Comparison of ENCODE assay signal across 26 cellular contexts in the genomic region with DNA sequence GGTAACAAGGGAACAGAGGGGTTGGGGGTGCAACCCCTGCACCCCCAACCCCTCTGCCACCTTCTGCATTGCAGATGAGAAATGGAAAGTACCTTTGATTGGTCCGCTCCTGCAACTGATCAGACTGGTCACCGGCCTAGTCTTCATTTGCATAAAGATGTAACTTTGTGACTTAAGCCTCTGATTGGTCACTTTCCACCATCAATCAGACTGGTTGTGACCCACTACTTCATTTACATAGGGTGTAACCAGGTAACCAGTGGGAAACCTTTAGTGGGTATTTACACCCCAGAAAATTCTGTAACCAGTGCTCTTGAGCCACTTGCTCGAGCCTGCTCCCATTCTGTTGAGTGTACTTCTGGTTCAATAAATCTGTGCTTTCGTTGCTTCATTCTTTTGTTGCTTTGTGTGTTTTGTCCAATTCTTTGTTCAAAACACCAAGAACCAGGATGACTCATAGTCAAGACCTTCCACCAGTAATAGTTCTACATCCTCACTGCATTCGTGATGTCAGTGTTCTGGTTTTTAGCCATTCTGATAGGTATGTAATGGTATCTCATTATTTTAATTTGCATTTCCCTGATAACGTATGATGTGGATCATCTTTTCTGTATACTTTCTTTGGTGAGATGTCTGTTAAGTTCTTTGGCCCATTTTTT. TPM values are rescaled to one million over a fixed set of nuclear protein-coding genes. Genes with fewer than 3 reads are reported as not detected.
DNase-seq lines count a peak whose midpoint lies in the region; ATAC-seq, FAIRE-seq and TF ChIP-seq lines count a peak whose summit lies in the region.
"Had no signal": no experiment of that assay in that cellular context is flagged by ENCODE, and none has a peak within 500 bp of the region (broad histone marks: within the 10 kb centered on the region; RNA-seq: fewer than 3 reads in every experiment).

No MANE protein-coding gene starts in this region.

- peaks cover 64% of the 10 kb centered on the region for H3K79me2 ChIP-seq in endothelial cell of umbilical vein (ENCODE audit: control insufficient read depth, insufficient read depth, low read length)

- H3K27ac ChIP-seq in endothelial cell of umbilical vein (ENCODE audit: insufficient read depth, low read depth, low read length) = no peak overlapping the region
- H3K27ac ChIP-seq: BLaER1, breast epithelium, coronary artery, neutrophil, psoas muscle, thoracic aorta, uterus had no signal

- FAIRE-seq in endothelial cell of umbilical vein (lab: Jason Lieb, UNC) = no peak
- FAIRE-seq: kidney had no signal

- TF ChIP-seq POLR2A in endothelial cell of umbilical vein (IDR thresholded peaks at IDR 0.05; ENCODE audit: low read depth, low read length) = no peak

- no peaks in the 10 kb centered on the region for H3K9me1 ChIP-seq in endothelial cell of umbilical vein (replicated peaks; ENCODE audit: control insufficient read depth, extremely low read depth, insufficient read depth, low read length)

- no peak overlapping the region for H3K4me3 ChIP-seq in endothelial cell of umbilical vein (replicated peaks in 1 of 3; ENCODE audit: insufficient read depth in 1 of 3, low read depth in 1 of 3, low read length in 3 of 3)
- H3K4me3 ChIP-seq: BLaER1, breast epithelium, coronary artery, lung, MG63, psoas muscle, thoracic aorta, uterus had no signal

- H3K27me3 ChIP-seq in endothelial cell of umbilical vein (ENCODE audit: control insufficient read depth in 2 of 2, insufficient read depth in 2 of 2, low read length in 2 of 2) = no peaks in the 10 kb centered on the region
- H3K27me3 ChIP-seq: BLaER1, breast epithelium, MG63, neutrophil, uterus had no signal

- POLR2A ChIA-PET in activated CD8-positive, alpha-beta T cell treated with anti-CD3 and anti-CD28 coated beads for 36 hours (lab: Charles Lee) = no interaction called here
- POLR2A ChIA-PET in activated CD8-positive, alpha-beta T cell treated with anti-CD3 and anti-CD28 coated beads, Interleukin-2, amount 10 ng/mL, durations not matched to agents 7 days and 5 days (lab: Charles Lee) = no interaction called here
- POLR2A ChIA-PET in endothelial cell of umbilical vein (lab: Charles Lee) = no interaction called here

- no peaks in the 10 kb centered on the region for H3K27me3 Mint-ChIP-seq in activated CD8-positive, alpha-beta T cell treated with anti-CD3 and anti-CD28 coated beads for 36 hours
- no peaks in the 10 kb centered on the region for H3K27me3 Mint-ChIP-seq in activated CD8-positive, alpha-beta T cell treated with anti-CD3 and anti-CD28 coated beads, Interleukin-2, amount 10 ng/mL, durations not matched to agents 7 days and 5 days (ENCODE audit: low read depth)
- H3K27me3 Mint-ChIP-seq: activated CD4-positive, alpha-beta T cell treated with anti-CD3 and anti-CD28 coated beads, Interleukin-2, amount 10 ng/mL, durations not matched to agents 24 days and 14 days; stimulated activated memory B cell treated with anti-CD40 and anti-IgM and Interleukin-4, amounts not matched to agents 10 μg/mL and 1 μg/mL and 100 μg/mL, for 72 hours had no signal

- H3K27ac Mint-ChIP-seq in activated CD8-positive, alpha-beta T cell treated with anti-CD3 and anti-CD28 coated beads for 36 hours = peak overlapping the region; percentile 14
- H3K27ac Mint-ChIP-seq in activated CD8-positive, alpha-beta T cell treated with anti-CD3 and anti-CD28 coated beads, Interleukin-2, amount 10 ng/mL, durations not matched to agents 7 days and 5 days = no peak overlapping the region
- H3K27ac Mint-ChIP-seq: activated CD4-positive, alpha-beta T cell treated with anti-CD3 and anti-CD28 coated beads, Interleukin-2, amount 10 ng/mL, durations not matched to agents 24 days and 14 days; stimulated activated memory B cell treated with anti-CD40 and anti-IgM and Interleukin-4, amounts not matched to agents 10 μg/mL and 1 μg/mL and 100 μg/mL, for 72 hours had no signal

- peak; percentile 41 for ATAC-seq in activated CD8-positive, alpha-beta T cell treated with anti-CD3 and anti-CD28 coated beads for 36 hours
- ATAC-seq in activated CD8-positive, alpha-beta T cell treated with anti-CD3 and anti-CD28 coated beads, Interleukin-2, amount 10 ng/mL, durations not matched to agents 7 days and 5 days = no peak
- ATAC-seq: psoas muscle; SK-N-SH treated with all-trans-retinoic acid at 6 μM for 48 hours; stimulated activated memory B cell treated with anti-CD40 and anti-IgM and Interleukin-4, amounts not matched to agents 10 μg/mL and 1 μg/mL and 100 μg/mL, for 72 hours had no signal

- no peak for DNase-seq in activated CD8-positive, alpha-beta T cell treated with anti-CD3 and anti-CD28 coated beads for 36 hours
- DNase-seq in activated CD8-positive, alpha-beta T cell treated with anti-CD3 and anti-CD28 coated beads, Interleukin-2, amount 10 ng/mL, durations not matched to agents 7 days and 5 days = no peak
- peak; percentile 14 for DNase-seq in M059J (ENCODE audit: low read depth)
- peak; percentile 50 for DNase-seq in endothelial cell of umbilical vein (ENCODE audit: low read depth, low spot score)
- DNase-seq in pulmonary artery endothelial cell (ENCODE audit: low read depth, low spot score) = peak; percentile 10
- no peak for DNase-seq in inferior parietal cortex (ENCODE audit: extremely low spot score)
- DNase-seq in stimulated activated CD4-positive, alpha-beta T cell treated with anti-CD3 and anti-CD28 coated beads, Interleukin-2, amount 100 ng/mL, for 24 hours = no peak
- no peak for DNase-seq in 8988T
- DNase-seq: activated CD4-positive, alpha-beta T cell treated with anti-CD3 and anti-CD28 coated beads, Interleukin-2, amount 10 ng/mL, durations not matched to agents 24 days and 14 days; Calu3; kidney; MG63; NCI-H1417 treated with DMSO at 0.1 percent for 48 hours; NCI-H446 treated with DMSO at 0.1 percent for 48 hours; psoas muscle; small intestine; stimulated activated CD4-positive, alpha-beta T cell treated with anti-CD3 and anti-CD28 coated beads, Interleukin-1b, Interleukin-23, amount 100 ng/mL, for 48 hours; uterus had no signal

- BruUV-seq in endothelial cell of umbilical vein (replicated peaks; lab: Mats Ljungman, UMichigan) = no TSS peak

- H3K36me3 ChIP-seq in endothelial cell of umbilical vein (ENCODE audit: control insufficient read depth in 2 of 2, extremely low read depth in 1 of 2, insufficient read depth in 2 of 2, low read length in 2 of 2) = no peaks in the 10 kb centered on the region
- H3K36me3 ChIP-seq: breast epithelium, neutrophil, thoracic aorta, uterus had no signal

- peaks cover 76% of the 10 kb centered on the region for H3K4me1 Mint-ChIP-seq in activated CD8-positive, alpha-beta T cell treated with anti-CD3 and anti-CD28 coated beads for 36 hours (ENCODE audit: low read depth)
- H3K4me1 Mint-ChIP-seq in activated CD8-positive, alpha-beta T cell treated with anti-CD3 and anti-CD28 coated beads, Interleukin-2, amount 10 ng/mL, durations not matched to agents 7 days and 5 days (ENCODE audit: low read depth) = peaks cover 60% of the 10 kb centered on the region

- H3K4me1 ChIP-seq in endothelial cell of umbilical vein (ENCODE audit: control insufficient read depth, extremely low read depth, insufficient read depth, low read length) = no peaks in the 10 kb centered on the region
- H3K4me1 ChIP-seq: breast epithelium had no signal

- intact Hi-C loops in activated CD8-positive, alpha-beta T cell treated with anti-CD3 and anti-CD28 coated beads for 36 hours (cut with micrococcal nuclease) = no loop called here
- intact Hi-C loops in endothelial cell of umbilical vein (cut with micrococcal nuclease) = no loop called here

- H4K20me1 ChIP-seq in endothelial cell of umbilical vein (replicated peaks; ENCODE audit: control insufficient read depth, extremely low read depth, insufficient read depth, low read length) = peaks cover 4% of the 10 kb centered on the region
- H4K20me1 ChIP-seq: BLaER1 had no signal

- no peak overlapping the region for H3K9ac ChIP-seq in endothelial cell of umbilical vein (replicated peaks; ENCODE audit: extremely low read depth, insufficient read depth, low read length)
- H3K9ac ChIP-seq: BLaER1 had no signal

- TF ChIP-seq CTCF in activated CD8-positive, alpha-beta T cell treated with anti-CD3 and anti-CD28 coated beads for 36 hours (IDR thresholded peaks at IDR 0.05) = no peak
- TF ChIP-seq CTCF in endothelial cell of umbilical vein (IDR thresholded peaks at IDR 0.05; ENCODE audit: extremely low read depth in 1 of 2, insufficient read depth in 1 of 2, low read depth in 1 of 2, low read length in 2 of 2) = no peak

- no peak overlapping the region for H2AFZ ChIP-seq in endothelial cell of umbilical vein (ENCODE audit: low read depth, low read length)

- H3K4me3 Mint-ChIP-seq in activated CD8-positive, alpha-beta T cell treated with anti-CD3 and anti-CD28 coated beads for 36 hours = no peak overlapping the region
- H3K4me3 Mint-ChIP-seq in activated CD8-positive, alpha-beta T cell treated with anti-CD3 and anti-CD28 coated beads, Interleukin-2, amount 10 ng/mL, durations not matched to agents 7 days and 5 days = no peak overlapping the region
- H3K4me3 Mint-ChIP-seq: activated CD4-positive, alpha-beta T cell treated with anti-CD3 and anti-CD28 coated beads, Interleukin-2, amount 10 ng/mL, durations not matched to agents 24 days and 14 days; stimulated activated memory B cell treated with anti-CD40 and anti-IgM and Interleukin-4, amounts not matched to agents 10 μg/mL and 1 μg/mL and 100 μg/mL, for 72 hours had no signal

- no peak overlapping the region for H3K4me2 ChIP-seq in endothelial cell of umbilical vein (ENCODE audit: insufficient read depth, low read length)
- H3K4me2 ChIP-seq: BLaER1 had no signal

- H3K9me3 ChIP-seq in endothelial cell of umbilical vein (replicated peaks; ENCODE audit: control insufficient read depth, insufficient read depth, low read length) = no peaks in the 10 kb centered on the region
- H3K9me3 ChIP-seq: neutrophil, thoracic aorta, uterus had no signal

- dilution Hi-C loops in endothelial cell of umbilical vein (cut with MboI; ENCODE audit: extremely low pct_ligation_motif_present, low sequenced_read_pairs) = no loop called here

- peaks cover 17% of the 10 kb centered on the region for H3K9me3 Mint-ChIP-seq in activated CD8-positive, alpha-beta T cell treated with anti-CD3 and anti-CD28 coated beads for 36 hours
- peaks cover 36% of the 10 kb centered on the region for H3K9me3 Mint-ChIP-seq in activated CD8-positive, alpha-beta T cell treated with anti-CD3 and anti-CD28 coated beads, Interleukin-2, amount 10 ng/mL, durations not matched to agents 7 days and 5 days (ENCODE audit: insufficient read depth)

- CTCF ChIA-PET in activated CD8-positive, alpha-beta T cell treated with anti-CD3 and anti-CD28 coated beads for 36 hours (lab: Charles Lee) = no interaction called here
- CTCF ChIA-PET in activated CD8-positive, alpha-beta T cell treated with anti-CD3 and anti-CD28 coated beads, Interleukin-2, amount 10 ng/mL, durations not matched to agents 7 days and 5 days (lab: Charles Lee) = interaction anchor here (1.3 kb wide), 1 partner anchor 32 kb away, joined by 3 read pairs; no protein-coding TSS in a partner anchor
- CTCF ChIA-PET in endothelial cell of umbilical vein (lab: Charles Lee) = interaction anchor here (1.2 kb wide), 1 partner anchor 13 kb away, joined by 3 read pairs; no protein-coding TSS in a partner anchor

- peaks cover 68% of the 10 kb centered on the region for H3K36me3 Mint-ChIP-seq in activated CD8-positive, alpha-beta T cell treated with anti-CD3 and anti-CD28 coated beads for 36 hours (ENCODE audit: low read depth)
- peaks cover 77% of the 10 kb centered on the region for H3K36me3 Mint-ChIP-seq in activated CD8-positive, alpha-beta T cell treated with anti-CD3 and anti-CD28 coated beads, Interleukin-2, amount 10 ng/mL, durations not matched to agents 7 days and 5 days (ENCODE audit: low read depth)

RNA-seq across cellular contexts. Expression of gene LEMD3, which starts 30.8 kb away (rescaled TPM):
- total RNA-seq in activated CD8-positive, alpha-beta T cell treated with anti-CD3 and anti-CD28 coated beads for 36 hours = 10 to 100 TPM; 19.5 to 23.2 TPM
- total RNA-seq in activated CD8-positive, alpha-beta T cell treated with anti-CD3 and anti-CD28 coated beads, Interleukin-2, amount 10 ng/mL, durations not matched to agents 7 days and 5 days = 10 to 100 TPM; 35.9 to 36.1 TPM
- 15.3 and 24.9 TPM in 2 replicates for total RNA-seq in M059J (2014; rRNA removed; shearing (Covaris generic))
- total RNA-seq in endothelial cell of umbilical vein (24.2 and 29.0 TPM in 2 replicates), pulmonary artery endothelial cell (25.3 and 28.8 TPM in 2 replicates)
- polyA plus RNA-seq in endothelial cell of umbilical vein = 4.6 and 7.4 TPM in 2 replicates
- 4.3 and 4.5 TPM in 2 replicates for polyA plus RNA-seq in endothelial cell of umbilical vein (2011; cell fraction: cytosol; rRNA removed)
- polyA plus RNA-seq in endothelial cell of umbilical vein (2011; cell fraction: nucleus; rRNA removed) = 17.6 and 25.7 TPM in 2 replicates
- 14.8 and 15.0 TPM in 2 replicates for polyA plus RNA-seq in endothelial cell of umbilical vein (2012)
- 10.3 and 11.4 TPM in 2 replicates for polyA minus RNA-seq in endothelial cell of umbilical vein
- polyA minus RNA-seq in endothelial cell of umbilical vein (2011; cell fraction: cytosol; rRNA and poly(A)+ RNA removed) = 16.3 TPM
- polyA minus RNA-seq in endothelial cell of umbilical vein (2011; cell fraction: nucleus; rRNA and poly(A)+ RNA removed) = 24.8 and 27.4 TPM in 2 replicates

Comparison
In these comparisons a context has a peak if more than half of its experiments do, and no peak if none do; other contexts are left out.
1. DNase-seq: peak in M059J (single experiment), endothelial cell of umbilical vein (single experiment) and pulmonary artery endothelial cell (single experiment); none in activated CD8-positive, alpha-beta T cell treated with anti-CD3 and anti-CD28 coated beads for 36 hours (single experiment), activated CD8-positive, alpha-beta T cell treated with anti-CD3 and anti-CD28 coated beads, Interleukin-2, amount 10 ng/mL, durations not matched to agents 7 days and 5 days (single experiment), inferior parietal cortex (single experiment), stimulated activated CD4-positive, alpha-beta T cell treated with anti-CD3 and anti-CD28 coated beads, Interleukin-2, amount 100 ng/mL, for 24 hours (0 of 2) and 8988T (single experiment).